ENCODE assay signal across 11 cellular contexts in the genomic region with DNA sequence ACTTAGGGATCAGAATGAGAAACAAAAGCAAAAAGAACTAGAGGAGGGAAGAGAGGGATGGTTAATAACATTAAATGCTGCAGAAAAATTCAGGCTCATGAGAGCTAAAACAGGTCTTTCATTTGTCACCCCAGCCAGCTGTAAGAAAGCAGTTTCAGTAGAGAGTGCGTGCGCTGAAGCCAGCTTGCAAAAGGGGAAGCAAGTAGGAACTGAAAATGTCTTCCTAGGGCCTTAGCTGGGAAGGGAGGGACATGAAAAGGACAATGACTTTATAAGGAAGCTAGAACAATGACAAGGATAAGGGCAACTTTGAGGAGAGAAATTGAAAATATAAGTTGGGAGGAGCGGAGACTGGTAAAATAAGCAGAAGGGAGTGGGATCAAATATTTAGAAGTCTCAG. TPM values are rescaled to one million over a fixed set of nuclear protein-coding genes. Genes with fewer than 3 reads are reported as not detected.
DNase-seq lines count a peak whose midpoint lies in the region; ATAC-seq and TF ChIP-seq lines count a peak whose summit lies in the region.
"Had no signal": no experiment of that assay in that cellular context is flagged by ENCODE, and none has a peak within 500 bp of the region (broad histone marks: within the 10 kb centered on the region; RNA-seq: fewer than 3 reads in every experiment).

No MANE protein-coding gene starts in this region.

- peak overlapping the region; percentile 13 for H3K4me2 ChIP-seq in SU-DHL-6 (ENCODE audit: low read depth, low read length, poor library complexity, severe bottlenecking)

- no peaks in the 10 kb centered on the region for H3K27me3 ChIP-seq in SU-DHL-6 (ENCODE audit: low read length)
- no peaks in the 10 kb centered on the region for H3K27me3 ChIP-seq in left lung
- no peaks in the 10 kb centered on the region for H3K27me3 ChIP-seq in upper lobe of right lung

- H3K4me1 ChIP-seq in left lung (peaks cover 10 to 62% of the 10 kb centered on the region in 2 donors), upper lobe of right lung (peaks cover 36% of the 10 kb centered on the region)

- peaks cover 8% of the 10 kb centered on the region for H3F3A ChIP-seq in SU-DHL-6 (ENCODE audit: insufficient read depth)

- no peaks in the 10 kb centered on the region for H4K20me1 ChIP-seq in SU-DHL-6 (ENCODE audit: low read depth, low read length)

- no peak overlapping the region for H3K9ac ChIP-seq in SU-DHL-6 (ENCODE audit: low read length)

- no peaks in the 10 kb centered on the region for H3K27me3 Mint-ChIP-seq in stimulated activated naive CD8-positive, alpha-beta T cell treated with anti-CD3 and anti-CD28 coated beads, Interleukin-15, Interleukin-2, amounts not matched to agents 100 ng/mL and 50 ng/mL, for 24 hours
- no peaks in the 10 kb centered on the region for H3K27me3 Mint-ChIP-seq in stimulated activated naive CD8-positive, alpha-beta T cell treated with anti-CD3 and anti-CD28 coated beads, Interleukin-15, amount 100 ng/mL, for 72 hours
- H3K27me3 Mint-ChIP-seq: activated naive CD4-positive, alpha-beta T cell treated with anti-CD3 and anti-CD28 coated beads, Interleukin-2, amount 10 ng/mL, durations not matched to agents 7 days and 5 days had no signal

- no peak for ATAC-seq in stimulated activated naive CD8-positive, alpha-beta T cell treated with anti-CD3 and anti-CD28 coated beads, Interleukin-15, amount 100 ng/mL, for 72 hours
- ATAC-seq in left lung, result no peak
- no peak for ATAC-seq in upper lobe of right lung
- ATAC-seq in HG03565 (IDR thresholded peaks at IDR 0.05; ENCODE audit: unreplicated experiment), result no peak

- H3K9me3 Mint-ChIP-seq in stimulated activated naive CD8-positive, alpha-beta T cell treated with anti-CD3 and anti-CD28 coated beads, Interleukin-15, Interleukin-2, amounts not matched to agents 100 ng/mL and 50 ng/mL, for 24 hours, result no peaks in the 10 kb centered on the region
- no peaks in the 10 kb centered on the region for H3K9me3 Mint-ChIP-seq in stimulated activated naive CD8-positive, alpha-beta T cell treated with anti-CD3 and anti-CD28 coated beads, Interleukin-15, amount 100 ng/mL, for 72 hours

- H3K79me2 ChIP-seq in SU-DHL-6 (ENCODE audit: insufficient read depth, low read length), result peaks cover 60% of the 10 kb centered on the region

- no peak overlapping the region for H3K4me3 ChIP-seq in SU-DHL-6 (ENCODE audit: insufficient read depth, low read length, poor library complexity, severe bottlenecking)
- no peak overlapping the region for H3K4me3 ChIP-seq in left lung
- no peak overlapping the region for H3K4me3 ChIP-seq in upper lobe of right lung

- H3K9me2 ChIP-seq in SU-DHL-6 (replicated peaks; ENCODE audit: insufficient read depth, low read length), result no peaks in the 10 kb centered on the region

- H3K4me3 Mint-ChIP-seq in stimulated activated naive CD8-positive, alpha-beta T cell treated with anti-CD3 and anti-CD28 coated beads, Interleukin-15, Interleukin-2, amounts not matched to agents 100 ng/mL and 50 ng/mL, for 24 hours, result no peak overlapping the region
- H3K4me3 Mint-ChIP-seq in stimulated activated naive CD8-positive, alpha-beta T cell treated with anti-CD3 and anti-CD28 coated beads, Interleukin-15, amount 100 ng/mL, for 72 hours, result peak overlapping the region in 1 of 2 donors; percentile 31
- H3K4me3 Mint-ChIP-seq: activated naive CD4-positive, alpha-beta T cell treated with anti-CD3 and anti-CD28 coated beads, Interleukin-2, amount 10 ng/mL, durations not matched to agents 7 days and 5 days had no signal

- intact Hi-C loops in left lung (cut with DNase I) (no loop called here), upper lobe of right lung (cut with DNase I) (no loop called here)

- TF ChIP-seq CTCF in SU-DHL-6 (IDR thresholded peaks at IDR 0.05; ENCODE audit: insufficient read depth, low read length, poor library complexity, severe bottlenecking) (no peak), left lung (IDR thresholded peaks at IDR 0.05) (no peak), upper lobe of right lung (IDR thresholded peaks at IDR 0.05) (no peak)

- H3K27ac ChIP-seq in SU-DHL-6 (ENCODE audit: low read depth, low read length) (no peak overlapping the region), left lung (peak overlapping the region; percentile 55 to 78), upper lobe of right lung (peak overlapping the region; percentile 42)

- peaks cover 58% of the 10 kb centered on the region for H3K4me1 Mint-ChIP-seq in stimulated activated naive CD8-positive, alpha-beta T cell treated with anti-CD3 and anti-CD28 coated beads, Interleukin-15, Interleukin-2, amounts not matched to agents 100 ng/mL and 50 ng/mL, for 24 hours (ENCODE audit: low read depth)
- peaks cover 41% of the 10 kb centered on the region for H3K4me1 Mint-ChIP-seq in stimulated activated naive CD8-positive, alpha-beta T cell treated with anti-CD3 and anti-CD28 coated beads, Interleukin-15, amount 100 ng/mL, for 72 hours

- H3K36me3 ChIP-seq in SU-DHL-6 (ENCODE audit: low read length) (peaks cover 18% of the 10 kb centered on the region), left lung (peaks cover 0 to 32% of the 10 kb centered on the region in 2 donors), upper lobe of right lung (peaks cover 20% of the 10 kb centered on the region)

- no peak overlapping the region for H2AFZ ChIP-seq in SU-DHL-6 (ENCODE audit: low read depth, low read length, severe bottlenecking)

- no peak for DNase-seq in stimulated activated naive CD8-positive, alpha-beta T cell treated with anti-CD3 and anti-CD28 coated beads, Interleukin-15, amount 100 ng/mL, for 72 hours
- no peak for DNase-seq in left lung
- no peak for DNase-seq in upper lobe of right lung
- DNase-seq in NCI-H1694 treated with DMSO at 0.1 percent for 48 hours (lab: John Stamatoyannopoulos, UW), result no peak
- no peak for DNase-seq in NCI-H1092 treated with DMSO at 0.1 percent for 48 hours (lab: John Stamatoyannopoulos, UW)
- DNase-seq: activated CD4-positive, alpha-beta T cell treated with anti-CD3 and anti-CD28 coated beads for 4 hours; activated naive CD4-positive, alpha-beta T cell treated with anti-CD3 and anti-CD28 coated beads, Interleukin-2, amount 10 ng/mL, durations not matched to agents 7 days and 5 days; mesendoderm had no signal

- H3K27ac Mint-ChIP-seq in stimulated activated naive CD8-positive, alpha-beta T cell treated with anti-CD3 and anti-CD28 coated beads, Interleukin-15, Interleukin-2, amounts not matched to agents 100 ng/mL and 50 ng/mL, for 24 hours, result peak overlapping the region; percentile 12
- peak overlapping the region in 1 of 2 donors; percentile 62 for H3K27ac Mint-ChIP-seq in stimulated activated naive CD8-positive, alpha-beta T cell treated with anti-CD3 and anti-CD28 coated beads, Interleukin-15, amount 100 ng/mL, for 72 hours
- H3K27ac Mint-ChIP-seq: activated naive CD4-positive, alpha-beta T cell treated with anti-CD3 and anti-CD28 coated beads, Interleukin-2, amount 10 ng/mL, durations not matched to agents 7 days and 5 days had no signal

- no peaks in the 10 kb centered on the region for H3K9me3 ChIP-seq in SU-DHL-6 (ENCODE audit: insufficient read depth, low read length)
- no peaks in the 10 kb centered on the region for H3K9me3 ChIP-seq in left lung
- no peaks in the 10 kb centered on the region for H3K9me3 ChIP-seq in upper lobe of right lung

- H3K36me3 Mint-ChIP-seq in stimulated activated naive CD8-positive, alpha-beta T cell treated with anti-CD3 and anti-CD28 coated beads, Interleukin-15, Interleukin-2, amounts not matched to agents 100 ng/mL and 50 ng/mL, for 24 hours (ENCODE audit: low read depth), result peaks cover 42% of the 10 kb centered on the region

RNA-seq across cellular contexts. Expression of a gene that starts 3.1 kb away (rescaled TPM):
- total RNA-seq in left lung, result 10 to 100 TPM; 51.4 to 73.0 TPM
- 54.9 TPM for total RNA-seq in upper lobe of right lung

RNA-seq across cellular contexts. Expression of a gene that starts 5.3 kb away (rescaled TPM):
- total RNA-seq in left lung (100 to 1,000 TPM; 150 to 160 TPM), upper lobe of right lung (162 TPM)

RNA-seq across cellular contexts. Expression of a gene that starts 44.2 kb away (rescaled TPM):
- 10 to 100 TPM; 23.8 to 59.3 TPM for total RNA-seq in left lung
- 73.3 TPM for total RNA-seq in upper lobe of right lung
